Comparison of ENCODE assay signal across 27 cellular contexts in the genomic region with DNA sequence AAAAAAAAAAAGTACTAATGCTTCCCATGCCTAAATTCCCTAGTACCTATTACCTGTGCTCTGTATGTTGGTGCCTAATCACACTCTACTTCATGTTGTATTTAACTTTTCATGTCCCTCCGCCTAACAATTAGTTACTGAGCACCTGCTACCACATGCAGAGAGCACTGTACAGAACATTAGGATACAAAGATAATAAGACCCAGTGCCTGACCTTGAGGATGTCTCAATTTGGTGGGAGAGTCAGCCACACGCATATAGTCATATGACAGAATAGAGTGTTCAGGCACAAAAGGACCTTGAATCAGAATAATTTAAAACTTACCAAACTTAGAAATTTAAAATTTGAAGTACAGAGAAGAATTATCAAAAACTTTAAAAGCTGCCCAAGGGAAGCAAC.
"Had no signal": no experiment of that assay in that cellular context is flagged by ENCODE, and none has a peak within 500 bp of the region (broad histone marks: within the 10 kb centered on the region; RNA-seq: fewer than 3 reads in every experiment).

No MANE protein-coding gene starts in this region.

- H3K4me3 Mint-ChIP-seq: activated naive CD8-positive, alpha-beta T cell; dendritic cell treated with granulocyte-macrophage colony-stimulating factor and Interleukin-4, amounts not matched to agents 40 ng/mL and 50 ng/mL, for 4 days; endodermal cell; nephron; stimulated activated effector memory CD8-positive, alpha-beta T cell treated with anti-CD3 and anti-CD28 coated beads, Interleukin-12 subunit alpha, Interleukin-12 subunit beta, amount 100 ng/mL, for 72 hours; stimulated activated naive CD8-positive, alpha-beta T cell treated with anti-CD3 and anti-CD28 coated beads, Interleukin-15, Interleukin-2, amounts not matched to agents 100 ng/mL and 50 ng/mL, for 24 hours; T-helper 17 cell had no signal

- H3K9me3 ChIP-seq: body of pancreas, left lung, mucosa of descending colon, neutrophil, sigmoid colon, upper lobe of left lung had no signal

- H3K27me3 Mint-ChIP-seq: activated naive CD8-positive, alpha-beta T cell; dendritic cell treated with granulocyte-macrophage colony-stimulating factor and Interleukin-4, amounts not matched to agents 40 ng/mL and 50 ng/mL, for 4 days; stimulated activated naive CD8-positive, alpha-beta T cell treated with anti-CD3 and anti-CD28 coated beads, Interleukin-15, Interleukin-2, amounts not matched to agents 100 ng/mL and 50 ng/mL, for 24 hours; T-helper 17 cell had no signal

- H3K36me3 Mint-ChIP-seq: stimulated activated effector memory CD8-positive, alpha-beta T cell treated with anti-CD3 and anti-CD28 coated beads, Interleukin-12 subunit alpha, Interleukin-12 subunit beta, amount 100 ng/mL, for 72 hours had no signal

- H3K27me3 ChIP-seq: body of pancreas, cardiac muscle cell, foreskin keratinocyte, left lung, neutrophil, sigmoid colon, upper lobe of left lung had no signal

- H3K4me1 ChIP-seq: upper lobe of left lung had no signal

- DNase-seq: activated CD4-positive, alpha-beta T cell treated with anti-CD3 and anti-CD28 coated beads for 48 hours; activated CD4-positive, alpha-beta T cell treated with anti-CD3 and anti-CD28 coated beads, Interleukin-2, amount 50 U/mL, for 48 hours; activated CD8-positive, alpha-beta memory T cell treated with anti-CD3 and anti-CD28 coated beads for 24 hours; activated effector memory CD4-positive, alpha-beta T cell treated with Interleukin-2 at 50 U/mL for 16 hours; activated naive CD4-positive, alpha-beta T cell treated with Interleukin-2 at 50 U/mL for 16 hours; aorta; body of pancreas; endodermal cell; left lung; mucosa of descending colon; sigmoid colon; small intestine; stimulated activated CD4-positive, alpha-beta T cell treated with anti-CD3 and anti-CD28 coated beads, Interleukin-4, amount 100 ng/mL, for 24 hours; T-helper 17 cell; T1000; upper lobe of left lung; WERI-Rb-1 had no signal

- H3K4me1 Mint-ChIP-seq: stimulated activated effector memory CD8-positive, alpha-beta T cell treated with anti-CD3 and anti-CD28 coated beads, Interleukin-12 subunit alpha, Interleukin-12 subunit beta, amount 100 ng/mL, for 72 hours had no signal

- H3K4me3 ChIP-seq: body of pancreas, cardiac muscle cell, left lung, mucosa of descending colon, sigmoid colon, upper lobe of left lung had no signal

- H3K27ac ChIP-seq: body of pancreas, cardiac muscle cell, foreskin keratinocyte, left lung, neutrophil, sigmoid colon, upper lobe of left lung, WERI-Rb-1 had no signal

- H3K36me3 ChIP-seq: cardiac muscle cell had no signal

- ATAC-seq: activated CD4-positive, CD25-positive, alpha-beta regulatory T cell treated with anti-CD3 and anti-CD28 coated beads, Interleukin-2, amount 50 U/mL, for 24 hours; body of pancreas; esophagus mucosa; foreskin keratinocyte; left lung; mucosa of descending colon; stimulated activated effector memory CD8-positive, alpha-beta T cell treated with anti-CD3 and anti-CD28 coated beads, Interleukin-12 subunit alpha, Interleukin-12 subunit beta, amount 100 ng/mL, for 72 hours; T-helper 17 cell had no signal

- H3K27ac Mint-ChIP-seq: activated naive CD8-positive, alpha-beta T cell; dendritic cell treated with granulocyte-macrophage colony-stimulating factor and Interleukin-4, amounts not matched to agents 40 ng/mL and 50 ng/mL, for 4 days; endodermal cell; nephron; stimulated activated effector memory CD8-positive, alpha-beta T cell treated with anti-CD3 and anti-CD28 coated beads, Interleukin-12 subunit alpha, Interleukin-12 subunit beta, amount 100 ng/mL, for 72 hours; stimulated activated naive CD8-positive, alpha-beta T cell treated with anti-CD3 and anti-CD28 coated beads, Interleukin-15, Interleukin-2, amounts not matched to agents 100 ng/mL and 50 ng/mL, for 24 hours; T-helper 17 cell had no signal

- H3K9me3 Mint-ChIP-seq: dendritic cell treated with granulocyte-macrophage colony-stimulating factor and Interleukin-4, amounts not matched to agents 40 ng/mL and 50 ng/mL, for 4 days; stimulated activated effector memory CD8-positive, alpha-beta T cell treated with anti-CD3 and anti-CD28 coated beads, Interleukin-12 subunit alpha, Interleukin-12 subunit beta, amount 100 ng/mL, for 72 hours; stimulated activated naive CD8-positive, alpha-beta T cell treated with anti-CD3 and anti-CD28 coated beads, Interleukin-15, Interleukin-2, amounts not matched to agents 100 ng/mL and 50 ng/mL, for 24 hours had no signal
